14 cellular contexts compared by ENCODE assay signal in genomic region chr4:76606662-76607265, GRCh38.
A peak's percentile ranks its signal among the peaks of the same experiment; 100 is the strongest.
DNase-seq lines count a peak whose midpoint lies in the region; ATAC-seq, FAIRE-seq and TF ChIP-seq lines count a peak whose summit lies in the region.
"Had no signal": no experiment of that assay in that cellular context is flagged by ENCODE, and none has a peak within 500 bp of the region (broad histone marks: within the 10 kb centered on the region; RNA-seq: fewer than 3 reads in every experiment).

No MANE protein-coding gene starts in this region.

- peak; percentile 36 for FAIRE-seq in GM12892 (lab: Jason Lieb, UNC)

- WGBS in gastroesophageal sphincter (ENCODE audit: low coverage in 1 of 2), 2 donors: 25 to 89% methylated on average over 1 of the region's 1 CpG

- H3K9me3 ChIP-seq in neuron (ENCODE audit: low read length) (no peaks in the 10 kb centered on the region), gastroesophageal sphincter (no peaks in the 10 kb centered on the region)
- H3K9me3 ChIP-seq: MG63, psoas muscle, suprapubic skin had no signal

- H3K4me3 ChIP-seq in KMS-11 (IDR thresholded peaks at IDR 0.05; ENCODE audit: insufficient read depth, low read depth, low read length): peak overlapping the region; percentile 13
- no peak overlapping the region for H3K4me3 ChIP-seq in choroid plexus epithelial cell (ENCODE audit: low read depth, low read length)
- H3K4me3 ChIP-seq in neuron (ENCODE audit: low read length): no peak overlapping the region
- no peak overlapping the region for H3K4me3 ChIP-seq in gastroesophageal sphincter
- H3K4me3 ChIP-seq: MG63, psoas muscle, suprapubic skin had no signal

- H2AFZ ChIP-seq in KMS-11 (ENCODE audit: low read depth) (peak overlapping the region; percentile 8; the same call in 1 of the 2 replicates), neuron (ENCODE audit: low read depth, low read length) (peak overlapping the region; percentile 10)

- TF ChIP-seq CTCF in KMS-11 (conservative IDR thresholded peaks at IDR 0.05; ENCODE audit: low read depth, low read length) (no peak), choroid plexus epithelial cell (conservative IDR thresholded peaks at IDR 0.05; ENCODE audit: low read depth, low read length) (no peak), gastroesophageal sphincter (IDR thresholded peaks at IDR 0.05) (no peak)

- H3K4me2 ChIP-seq in KMS-11: peak overlapping the region; percentile 93

- H3K9ac ChIP-seq in KMS-11: peak overlapping the region; percentile 33; the same call in 1 of the 2 replicates

- H3K4me1 ChIP-seq in KMS-11 (ENCODE audit: low read depth, poor library complexity, severe bottlenecking) (peaks cover 92% of the 10 kb centered on the region), neuron (ENCODE audit: insufficient read depth, low read length) (peaks cover 32% of the 10 kb centered on the region), gastroesophageal sphincter (peaks cover 3 to 46% (median 5%) of the 10 kb centered on the region in 3 donors)
- H3K4me1 ChIP-seq: psoas muscle had no signal

- peak overlapping the region; percentile 86 for H3K27ac ChIP-seq in KMS-11
- peak overlapping the region in 1 of 4 donors; percentile 12 for H3K27ac ChIP-seq in gastroesophageal sphincter
- H3K27ac ChIP-seq: brain microvascular endothelial cell, psoas muscle, suprapubic skin had no signal

- TF ChIP-seq EP300 in gastroesophageal sphincter (IDR thresholded peaks at IDR 0.05): no peak

- H4K20me1 ChIP-seq in KMS-11 (ENCODE audit: insufficient read depth): no peaks in the 10 kb centered on the region

- H3K36me3 ChIP-seq in KMS-11 (ENCODE audit: insufficient read depth) (no peaks in the 10 kb centered on the region), neuron (ENCODE audit: insufficient read depth, low read length) (peaks cover 5% of the 10 kb centered on the region), gastroesophageal sphincter (no peaks in the 10 kb centered on the region)
- H3K36me3 ChIP-seq: brain microvascular endothelial cell, MG63, suprapubic skin had no signal

- DNase-seq in GM12892 (ENCODE audit: insufficient read length): no peak
- peak; percentile 66 for DNase-seq in choroid plexus epithelial cell (ENCODE audit: low read depth)
- DNase-seq in NCI-H226: no peak
- no peak for DNase-seq in NCI-H1694 (lab: John Stamatoyannopoulos, UW)
- DNase-seq in iPS-NIHi11 (ENCODE audit: low spot score): no peak
- DNase-seq: brain microvascular endothelial cell; C1 segment of cervical spinal cord; effector memory CD4-positive, alpha-beta T cell; MG63; psoas muscle had no signal

- no peaks in the 10 kb centered on the region for H3K79me2 ChIP-seq in KMS-11 (ENCODE audit: insufficient read depth, low read depth)

- no peak for ATAC-seq in gastroesophageal sphincter
- ATAC-seq: psoas muscle had no signal

- no peaks in the 10 kb centered on the region for H3K27me3 ChIP-seq in KMS-11 (ENCODE audit: insufficient read depth, low read depth)
- no peaks in the 10 kb centered on the region for H3K27me3 ChIP-seq in neuron (ENCODE audit: insufficient read depth, low read length)
- H3K27me3 ChIP-seq in gastroesophageal sphincter: no peaks in the 10 kb centered on the region
- H3K27me3 ChIP-seq: brain microvascular endothelial cell, MG63, suprapubic skin had no signal

- TF ChIP-seq POLR2A in GM12892 (IDR thresholded peaks at IDR 0.05; ENCODE audit: low read depth, low read length): no peak
- no peak for TF ChIP-seq POLR2A in gastroesophageal sphincter (IDR thresholded peaks at IDR 0.05)
